In genomic region chr11:66568124-66568916, GRCh38 we compare ENCODE assay signal across 1 cellular context.
A peak's percentile ranks its signal among the peaks of the same experiment; 100 is the strongest.
TF ChIP-seq lines count a peak whose summit lies in the region.

TSS of gene CTSF (minus strand) at chr11:66568606. CDS start at chr11:66568486, 120 bp downstream.

TF ChIP-seq in K562, 482 proteins besides CTCF, POLR2A, EP300 and RAD21 (continued from another document and continues in another):
- TF ChIP-seq ARID3A (IDR thresholded peaks at IDR 0.05; ENCODE audit: borderline replicate concordance, low read depth, low read length): no peak
- TF ChIP-seq ZBTB40 (IDR thresholded peaks at IDR 0.05): no peak
- TF ChIP-seq ZBTB40 (CRISPR knock-in tag; IDR thresholded peaks at IDR 0.05): no peak
- TF ChIP-seq E2F8 (IDR thresholded peaks at IDR 0.05; ENCODE audit: low read depth, partially characterized antibody): no peak
- TF ChIP-seq WHSC1 (IDR thresholded peaks at IDR 0.05; ENCODE audit: low read length): no peak
- TF ChIP-seq JUND (IDR thresholded peaks at IDR 0.05; ENCODE audit: borderline replicate concordance, low read depth, low read length): 0 out of 2 replicates have a peak, but pooled peaks have one; percentile 6
- no peak for TF ChIP-seq JUND (tag; IDR thresholded peaks at IDR 0.05; ENCODE audit: borderline replicate concordance, low read depth, low read length)
- TF ChIP-seq E2F4 (CRISPR knock-in tag; IDR thresholded peaks at IDR 0.05; ENCODE audit: low read depth): no peak
- no peak for TF ChIP-seq PRDM10 (IDR thresholded peaks at IDR 0.05; ENCODE audit: partially characterized antibody)
- TF ChIP-seq, protein P1, sequence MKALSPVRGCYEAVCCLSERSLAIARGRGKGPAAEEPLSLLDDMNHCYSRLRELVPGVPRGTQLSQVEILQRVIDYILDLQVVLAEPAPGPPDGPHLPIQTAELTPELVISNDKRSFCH (CRISPR knock-in tag; IDR thresholded peaks at IDR 0.05): no peak
- TF ChIP-seq, protein P1 (tag; IDR thresholded peaks at IDR 0.05): peak; percentile 56; the same call in 1 of the 2 replicates
- TF ChIP-seq IRF1 (CRISPR knock-in tag; IDR thresholded peaks at IDR 0.05; ENCODE audit: borderline replicate concordance): no peak
- TF ChIP-seq, protein P2, sequence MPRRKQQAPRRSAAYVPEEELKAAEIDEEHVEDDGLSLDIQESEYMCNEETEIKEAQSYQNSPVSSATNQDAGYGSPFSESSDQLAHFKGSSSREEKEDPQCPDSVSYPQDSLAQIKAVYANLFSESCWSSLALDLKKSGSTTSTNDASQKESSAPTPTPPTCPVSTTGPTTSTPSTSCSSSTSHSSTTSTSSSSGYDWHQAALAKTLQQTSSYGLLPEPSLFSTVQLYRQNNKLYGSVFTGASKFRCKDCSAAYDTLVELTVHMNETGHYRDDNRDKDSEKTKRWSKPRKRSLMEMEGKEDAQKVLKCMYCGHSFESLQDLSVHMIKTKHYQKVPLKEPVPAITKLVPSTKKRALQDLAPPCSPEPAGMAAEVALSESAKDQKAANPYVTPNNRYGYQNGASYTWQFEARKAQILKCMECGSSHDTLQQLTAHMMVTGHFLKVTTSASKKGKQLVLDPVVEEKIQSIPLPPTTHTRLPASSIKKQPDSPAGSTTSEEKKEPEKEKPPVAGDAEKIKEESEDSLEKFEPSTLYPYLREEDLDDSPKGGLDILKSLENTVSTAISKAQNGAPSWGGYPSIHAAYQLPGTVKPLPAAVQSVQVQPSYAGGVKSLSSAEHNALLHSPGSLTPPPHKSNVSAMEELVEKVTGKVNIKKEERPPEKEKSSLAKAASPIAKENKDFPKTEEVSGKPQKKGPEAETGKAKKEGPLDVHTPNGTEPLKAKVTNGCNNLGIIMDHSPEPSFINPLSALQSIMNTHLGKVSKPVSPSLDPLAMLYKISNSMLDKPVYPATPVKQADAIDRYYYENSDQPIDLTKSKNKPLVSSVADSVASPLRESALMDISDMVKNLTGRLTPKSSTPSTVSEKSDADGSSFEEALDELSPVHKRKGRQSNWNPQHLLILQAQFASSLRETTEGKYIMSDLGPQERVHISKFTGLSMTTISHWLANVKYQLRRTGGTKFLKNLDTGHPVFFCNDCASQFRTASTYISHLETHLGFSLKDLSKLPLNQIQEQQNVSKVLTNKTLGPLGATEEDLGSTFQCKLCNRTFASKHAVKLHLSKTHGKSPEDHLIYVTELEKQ (CRISPR knock-in tag; IDR thresholded peaks at IDR 0.05): no peak
- TF ChIP-seq ZNF589 (CRISPR knock-in tag; IDR thresholded peaks at IDR 0.05; ENCODE audit: low read depth): 0 out of 2 replicates have a peak, but pooled peaks have one; percentile 48
- TF ChIP-seq ZFP1 (CRISPR knock-in tag; IDR thresholded peaks at IDR 0.05): no peak
- TF ChIP-seq ETV5 (CRISPR knock-in tag; IDR thresholded peaks at IDR 0.05; ENCODE audit: low read depth): peak; percentile 66; the same call in 1 of the 2 replicates
- no peak for TF ChIP-seq ELK3 (CRISPR knock-in tag; IDR thresholded peaks at IDR 0.05)
- TF ChIP-seq ZNF354B (CRISPR knock-in tag; IDR thresholded peaks at IDR 0.05): no peak
- TF ChIP-seq THRAP3 (IDR thresholded peaks at IDR 0.05; ENCODE audit: borderline replicate concordance): no peak
- TF ChIP-seq TFAM (CRISPR knock-in tag; conservative IDR thresholded peaks at IDR 0.05): no peak
- peak; percentile 88 to 99 for TF ChIP-seq FOXA3 (CRISPR knock-in tag; conservative IDR thresholded peaks at IDR 0.05 in 1 of 2, IDR thresholded peaks at IDR 0.05 in 1 of 2)
- no peak for TF ChIP-seq HIVEP1 (CRISPR knock-in tag; IDR thresholded peaks at IDR 0.05)
- no peak for TF ChIP-seq PYGO2 (tag; IDR thresholded peaks at IDR 0.05)
